Comparison of ENCODE assay signal across 1 cellular context in the genomic region with DNA sequence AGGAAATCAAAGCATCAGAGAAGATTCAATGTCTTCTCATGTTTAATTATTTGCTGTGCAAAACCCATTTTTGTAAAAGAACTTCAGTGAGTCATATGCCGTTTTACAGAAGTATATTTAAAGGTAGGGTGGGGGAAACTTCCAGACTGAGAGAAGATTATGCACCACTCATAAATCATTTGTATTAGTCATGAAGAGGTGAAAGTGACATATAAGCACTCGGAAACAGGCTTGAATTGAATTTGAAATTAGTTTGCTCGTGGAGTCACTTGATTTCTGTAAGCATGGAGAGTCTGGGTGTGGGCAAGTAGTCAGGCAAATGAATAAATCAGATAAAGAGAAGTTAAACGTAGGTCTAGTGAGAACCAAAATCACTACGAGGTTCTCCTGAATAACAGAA.
TF ChIP-seq lines count a peak whose summit lies in the region.

No MANE protein-coding gene starts in this region.

TF ChIP-seq in SK-N-SH, 30 proteins besides CTCF, POLR2A, EP300 and RAD21 (continued from another document):
- TF ChIP-seq, protein P1, sequence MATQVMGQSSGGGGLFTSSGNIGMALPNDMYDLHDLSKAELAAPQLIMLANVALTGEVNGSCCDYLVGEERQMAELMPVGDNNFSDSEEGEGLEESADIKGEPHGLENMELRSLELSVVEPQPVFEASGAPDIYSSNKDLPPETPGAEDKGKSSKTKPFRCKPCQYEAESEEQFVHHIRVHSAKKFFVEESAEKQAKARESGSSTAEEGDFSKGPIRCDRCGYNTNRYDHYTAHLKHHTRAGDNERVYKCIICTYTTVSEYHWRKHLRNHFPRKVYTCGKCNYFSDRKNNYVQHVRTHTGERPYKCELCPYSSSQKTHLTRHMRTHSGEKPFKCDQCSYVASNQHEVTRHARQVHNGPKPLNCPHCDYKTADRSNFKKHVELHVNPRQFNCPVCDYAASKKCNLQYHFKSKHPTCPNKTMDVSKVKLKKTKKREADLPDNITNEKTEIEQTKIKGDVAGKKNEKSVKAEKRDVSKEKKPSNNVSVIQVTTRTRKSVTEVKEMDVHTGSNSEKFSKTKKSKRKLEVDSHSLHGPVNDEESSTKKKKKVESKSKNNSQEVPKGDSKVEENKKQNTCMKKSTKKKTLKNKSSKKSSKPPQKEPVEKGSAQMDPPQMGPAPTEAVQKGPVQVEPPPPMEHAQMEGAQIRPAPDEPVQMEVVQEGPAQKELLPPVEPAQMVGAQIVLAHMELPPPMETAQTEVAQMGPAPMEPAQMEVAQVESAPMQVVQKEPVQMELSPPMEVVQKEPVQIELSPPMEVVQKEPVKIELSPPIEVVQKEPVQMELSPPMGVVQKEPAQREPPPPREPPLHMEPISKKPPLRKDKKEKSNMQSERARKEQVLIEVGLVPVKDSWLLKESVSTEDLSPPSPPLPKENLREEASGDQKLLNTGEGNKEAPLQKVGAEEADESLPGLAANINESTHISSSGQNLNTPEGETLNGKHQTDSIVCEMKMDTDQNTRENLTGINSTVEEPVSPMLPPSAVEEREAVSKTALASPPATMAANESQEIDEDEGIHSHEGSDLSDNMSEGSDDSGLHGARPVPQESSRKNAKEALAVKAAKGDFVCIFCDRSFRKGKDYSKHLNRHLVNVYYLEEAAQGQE (IDR thresholded peaks at IDR 0.05; ENCODE audit: low read depth, low read length), result no peak
- TF ChIP-seq TEAD4 (IDR thresholded peaks at IDR 0.05; ENCODE audit: borderline replicate concordance, insufficient read depth) (0 out of 2 replicates have a peak, but pooled peaks have one; percentile 41), FOSL2 (IDR thresholded peaks at IDR 0.05; ENCODE audit: borderline replicate concordance, low read depth) (peak; percentile 87), MEF2A (IDR thresholded peaks at IDR 0.05; ENCODE audit: borderline replicate concordance, low read depth) (no peak), NFIC (IDR thresholded peaks at IDR 0.05; ENCODE audit: borderline replicate concordance) (peak; percentile 42; the same call in 1 of the 2 replicates), TCF12 (IDR thresholded peaks at IDR 0.05) (peak; percentile 57; the same call in 1 of the 2 replicates), JUND (IDR thresholded peaks at IDR 0.05) (peak; percentile 74)
